In the genomic region with DNA sequence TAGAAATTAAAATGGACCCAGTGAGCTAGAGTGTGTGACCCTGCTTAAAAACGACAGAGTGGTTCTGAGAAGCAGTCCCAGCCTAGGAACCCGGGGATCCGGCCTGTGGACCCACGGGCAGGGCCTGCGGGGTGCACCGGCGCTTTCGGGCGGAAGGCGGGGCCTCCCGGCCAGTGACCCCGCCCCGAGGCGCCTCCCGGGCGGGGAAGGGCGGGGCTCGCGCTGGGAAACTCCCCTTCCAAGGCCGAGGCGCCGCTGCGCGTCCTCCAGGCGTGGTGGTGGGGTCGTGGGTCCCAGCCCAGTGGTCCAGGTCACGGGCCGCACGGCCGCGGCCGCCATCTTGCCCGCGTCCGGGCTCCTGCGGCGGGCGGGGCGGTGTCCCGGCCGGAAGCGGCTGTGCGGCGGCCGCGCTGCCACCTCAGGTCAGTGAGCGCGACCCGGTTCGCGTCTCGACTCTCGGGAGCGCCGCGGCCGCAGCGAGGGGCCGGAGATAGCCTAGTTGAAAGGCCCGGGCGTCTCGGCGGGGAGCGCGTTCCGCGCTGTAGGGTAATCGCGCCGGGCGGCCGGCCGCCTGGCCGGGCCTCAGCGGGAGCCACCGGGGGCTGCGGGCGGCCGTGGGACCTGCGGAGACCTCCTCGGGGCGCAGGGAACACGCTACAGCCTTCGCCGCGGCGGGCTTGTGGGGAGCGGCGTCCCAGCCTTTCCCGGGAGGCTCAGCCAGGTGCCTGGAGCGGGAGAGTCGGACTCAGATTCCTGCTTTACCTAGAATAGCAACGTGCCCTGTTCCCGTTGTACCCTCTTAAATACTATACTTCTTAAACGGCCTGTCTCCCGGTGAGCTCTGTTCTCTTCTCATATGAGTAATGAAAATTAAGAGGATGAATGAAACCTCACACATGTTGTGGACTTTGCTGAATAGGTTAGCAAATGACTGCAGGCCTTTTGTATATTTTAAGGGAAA, we compare ENCODE assay signal across 8 cellular contexts. TPM values are rescaled to one million over a fixed set of nuclear protein-coding genes. Genes with fewer than 3 reads are reported as not detected.
DNase-seq lines count a peak whose midpoint lies in the region; ATAC-seq and TF ChIP-seq lines count a peak whose summit lies in the region.

A gene (plus strand): TSS at position 234 of the 961 bp plus-strand sequence. CDS start 5,592 bp downstream, outside the sequence.

- no peak within 1 kb of the TSS for H3K4me3 Mint-ChIP-seq in T-helper 17 cell

- H3K4me1 ChIP-seq in MM.1S (ENCODE audit: low read length) = peaks cover 12% of the 10 kb centered on the region; the same call in 1 of the 2 replicates
- H3K4me1 ChIP-seq in prostate gland (replicated peaks) = peaks cover 4% of the 10 kb centered on the region

- no peaks in the 10 kb centered on the region for H3K9me2 ChIP-seq in MM.1S (replicated peaks; ENCODE audit: insufficient read depth, low read length)

- TF ChIP-seq CTCF in MM.1S (IDR thresholded peaks at IDR 0.05; ENCODE audit: low read length) (no peak), prostate gland (IDR thresholded peaks at IDR 0.05) (no peak)

- intact Hi-C loops in left cardiac atrium (cut with DNase I) = loop anchor here in 1 of 2 donors (5.0 kb wide), 1 partner anchor 75 kb away; a partner anchor contains a TSS
- intact Hi-C loops in prostate gland (cut with DNase I) = loop anchor here (2.0 to 10.0 kb wide), 3 partner anchors 74 to 648 kb away; a partner anchor contains a TSS

- peak within 1 kb of the TSS; percentile 91 for H3K9ac ChIP-seq in MM.1S (ENCODE audit: low read length)

- H3K9me3 ChIP-seq in MM.1S (replicated peaks; ENCODE audit: insufficient read depth, low read length) (no peaks in the 10 kb centered on the region), T-helper 17 cell (ENCODE audit: control insufficient read depth, low read length, poor library complexity, severe bottlenecking) (no peaks in the 10 kb centered on the region), prostate gland (no peaks in the 10 kb centered on the region)

- peaks cover 15% of the 10 kb centered on the region for H3F3A ChIP-seq in MM.1S (ENCODE audit: insufficient read depth, low read length)

- no peaks in the 10 kb centered on the region for H3K36me3 ChIP-seq in MM.1S (replicated peaks; ENCODE audit: insufficient read depth, low read length)
- no peaks in the 10 kb centered on the region for H3K36me3 ChIP-seq in prostate gland

- peaks cover 34% of the 10 kb centered on the region for H3K4me1 Mint-ChIP-seq in T-helper 17 cell

- peak; percentile 73 for DNase-seq in HCEC 1CT
- DNase-seq in MM.1S = peak; percentile 81
- DNase-seq in T-helper 17 cell = peak; percentile 81 to 82 (median 82)
- DNase-seq in amniotic stem cell (lab: John Stamatoyannopoulos, UW) = peak; percentile 53
- DNase-seq in left cardiac atrium = peak; percentile 92
- peak; percentile 82 for DNase-seq in prostate gland (ENCODE audit: low spot score)
- DNase-seq in ureter (ENCODE audit: low spot score) = peak; percentile 85

- peak within 1 kb of the TSS; percentile 92 for H2AFZ ChIP-seq in MM.1S (ENCODE audit: low read length)

- peak within 1 kb of the TSS; percentile 97 for H3K27ac Mint-ChIP-seq in T-helper 17 cell

- H3K27me3 Mint-ChIP-seq in T-helper 17 cell = no peaks in the 10 kb centered on the region

- WGBS in prostate gland = 1% methylated on average over 52 of the region's 96 CpGs

- TF ChIP-seq POLR2A in GM10847 (IDR thresholded peaks at IDR 0.05; ENCODE audit: extremely low read depth, insufficient read length) (peak; percentile 66), prostate gland (IDR thresholded peaks at IDR 0.05) (peak; percentile 74)

- peaks cover 49% of the 10 kb centered on the region for H3K79me2 ChIP-seq in MM.1S (ENCODE audit: low read length)

- H3K4me3 ChIP-seq in MM.1S (ENCODE audit: low read length) = peak within 1 kb of the TSS; percentile 86
- peak within 1 kb of the TSS; percentile 83 to 95 for H3K4me3 ChIP-seq in prostate gland

- H3K27me3 ChIP-seq in MM.1S (replicated peaks; ENCODE audit: insufficient read depth, low read length) (no peaks in the 10 kb centered on the region), prostate gland (replicated peaks; ENCODE audit: insufficient read depth) (no peaks in the 10 kb centered on the region)

- H3K36me3 Mint-ChIP-seq in T-helper 17 cell (ENCODE audit: low read depth) = peaks cover 8% of the 10 kb centered on the region

- H3K4me2 ChIP-seq in MM.1S (ENCODE audit: low read depth, low read length) = peak within 1 kb of the TSS; percentile 75

- peak within 1 kb of the TSS; percentile 73 for H3K27ac ChIP-seq in MM.1S (ENCODE audit: low read length)
- peak within 1 kb of the TSS; percentile 92 to 98 for H3K27ac ChIP-seq in prostate gland

- H4K20me1 ChIP-seq in MM.1S (ENCODE audit: insufficient read depth, low read length) = no peaks in the 10 kb centered on the region

- ATAC-seq in T-helper 17 cell (peak; percentile 92), left cardiac atrium (peak; percentile 96 to 98)

RNA-seq across cellular contexts. Expression of the gene that starts here (rescaled TPM):
- total RNA-seq in T-helper 17 cell = 10 to 100 TPM; 26.1 to 29.2 TPM
- total RNA-seq in left cardiac atrium = 10 to 100 TPM; 19.7 to 21.7 TPM
- 10 to 100 TPM; 52.3 to 85.6 TPM for total RNA-seq in prostate gland
- total RNA-seq in ureter = 49.5 TPM

Comparison
In these comparisons a context has a peak if more than half of its experiments do, and no peak if none do; other contexts are left out.
1. Peak in every context shown above with its lines: DNase-seq, ATAC-seq, H3K4me3 ChIP-seq and H3K27ac ChIP-seq.